ENCODE assay signal across 17 cellular contexts in the genomic region with DNA sequence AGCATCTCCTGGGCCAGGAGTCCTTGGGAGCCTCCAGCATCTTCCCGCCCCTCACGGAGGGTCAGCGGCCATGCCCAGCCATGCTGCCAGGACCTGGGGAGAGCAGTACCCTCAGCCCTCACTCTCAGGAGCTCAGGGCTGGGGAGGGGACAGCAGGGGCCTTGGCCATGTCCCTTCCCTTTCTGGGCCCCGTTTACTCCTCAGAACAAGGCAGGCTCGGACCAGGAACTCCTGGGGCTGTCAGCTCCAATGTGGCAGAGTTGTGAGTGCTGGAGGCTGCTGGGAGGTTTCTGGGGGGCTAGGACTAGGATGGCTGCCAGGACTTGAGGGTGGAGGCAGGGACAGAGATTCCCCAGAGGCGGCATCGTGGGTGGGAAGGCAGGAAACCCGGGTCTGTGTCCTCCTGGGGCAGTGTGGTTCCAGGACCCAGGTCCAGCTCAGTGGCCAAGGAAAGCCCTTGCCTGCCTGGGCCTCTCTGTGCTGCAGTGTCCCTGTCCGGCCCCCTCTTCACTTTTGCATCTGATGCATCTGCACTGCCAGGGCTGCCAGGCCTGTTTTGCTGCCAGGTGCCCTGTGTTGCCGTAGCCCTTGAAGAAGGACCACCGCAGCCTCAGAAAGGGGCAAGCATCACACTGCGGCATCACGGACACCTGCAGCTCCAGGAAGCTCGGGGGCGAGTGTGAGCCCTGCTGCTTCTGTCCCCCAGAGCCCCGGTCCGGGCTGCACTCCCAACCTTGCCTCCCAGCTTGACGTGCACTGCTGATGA.
DNase-seq lines count a peak whose midpoint lies in the region; ATAC-seq and TF ChIP-seq lines count a peak whose summit lies in the region.
"Had no signal": no experiment of that assay in that cellular context is flagged by ENCODE, and none has a peak within 500 bp of the region (broad histone marks: within the 10 kb centered on the region; RNA-seq: fewer than 3 reads in every experiment).

No MANE protein-coding gene starts in this region.

- H3K4ac ChIP-seq in neuronal stem cell (ENCODE audit: low read length) = no peak overlapping the region

- intact Hi-C loops in heart right ventricle (cut with DNase I) = loop anchor here in 1 of 10 donors (10.0 kb wide), 1 partner anchor 64 kb away; no protein-coding TSS in a partner anchor

- no peak overlapping the region for H3K4me3 Mint-ChIP-seq in endodermal cell
- H3K4me3 Mint-ChIP-seq: CD14-positive monocyte; CD4-positive, alpha-beta memory T cell had no signal

- no peak for ATAC-seq in heart right ventricle
- ATAC-seq: GM12878 had no signal

- H3K9me3 Mint-ChIP-seq in endodermal cell = no peaks in the 10 kb centered on the region
- H3K9me3 Mint-ChIP-seq: CD14-positive monocyte; CD4-positive, alpha-beta memory T cell had no signal

- H3K4me1 Mint-ChIP-seq in endodermal cell = no peaks in the 10 kb centered on the region
- H3K4me1 Mint-ChIP-seq: CD14-positive monocyte; CD4-positive, alpha-beta memory T cell had no signal

- H2BK5ac ChIP-seq in neuronal stem cell (ENCODE audit: low read length) = no peak overlapping the region

- H3K4me3 ChIP-seq in right atrium auricular region = no peak overlapping the region
- H3K4me3 ChIP-seq in heart right ventricle = no peak overlapping the region
- no peak overlapping the region for H3K4me3 ChIP-seq in endodermal cell (ENCODE audit: low read length)
- H3K4me3 ChIP-seq in neuronal stem cell (ENCODE audit: low read length in 2 of 2) = no peak overlapping the region
- H3K4me3 ChIP-seq: BLaER1, GM12878, HAP-1 had no signal

- H3K14ac ChIP-seq in neuronal stem cell (ENCODE audit: low read length) = no peak overlapping the region

- H4K91ac ChIP-seq in neuronal stem cell (ENCODE audit: low read depth, low read length, poor library complexity) = no peak overlapping the region

- TF ChIP-seq CTCF in right atrium auricular region (IDR thresholded peaks at IDR 0.05) = no peak
- TF ChIP-seq CTCF in heart right ventricle (IDR thresholded peaks at IDR 0.05) = no peak
- TF ChIP-seq CTCF in endodermal cell (conservative IDR thresholded peaks at IDR 0.05) = no peak

- H3K4me1 ChIP-seq in right atrium auricular region (peaks cover 0 to 5% of the 10 kb centered on the region in 2 donors), heart right ventricle (peaks cover 0 to 22% (median 7%) of the 10 kb centered on the region in 9 donors), endodermal cell (ENCODE audit: control insufficient read depth, insufficient read depth, low read length) (no peaks in the 10 kb centered on the region), neuronal stem cell (ENCODE audit: control insufficient read depth in 2 of 2, insufficient read depth in 1 of 2, low read depth in 1 of 2, low read length in 2 of 2) (no peaks in the 10 kb centered on the region)
- H3K4me1 ChIP-seq: HAP-1 had no signal

- H3K36me3 ChIP-seq in right atrium auricular region (no peaks in the 10 kb centered on the region), heart right ventricle (no peaks in the 10 kb centered on the region), endodermal cell (ENCODE audit: control insufficient read depth, insufficient read depth, low read length) (no peaks in the 10 kb centered on the region), neuronal stem cell (replicated peaks in 1 of 2; ENCODE audit: control insufficient read depth in 2 of 2, insufficient read depth in 2 of 2, low read length in 2 of 2) (no peaks in the 10 kb centered on the region)
- H3K36me3 ChIP-seq: BLaER1, HAP-1 had no signal

- no peak overlapping the region for H2BK12ac ChIP-seq in neuronal stem cell (ENCODE audit: low read length)

- peaks cover 1% of the 10 kb centered on the region for H3K27me3 Mint-ChIP-seq in endodermal cell (ENCODE audit: insufficient read depth)

- no peak overlapping the region for H4K8ac ChIP-seq in neuronal stem cell (ENCODE audit: low read depth, low read length)

- H3K18ac ChIP-seq in neuronal stem cell (ENCODE audit: low read length) = peak overlapping the region; percentile 64

- no peak overlapping the region for H2BK15ac ChIP-seq in neuronal stem cell (ENCODE audit: low read length)

- WGBS in heart right ventricle, 2 donors = 73 to 75% methylated on average over 18 of the region's 18 CpGs
- 89 to 96% methylated on average over 10 to 18 of the region's 18 CpGs for WGBS in endodermal cell (ENCODE audit: insufficient coverage in 1 of 2, insufficient read length in 1 of 2), 2 experiments
- WGBS in neuronal stem cell (ENCODE audit: extremely low coverage in 2 of 2, insufficient read length in 2 of 2, insufficient replicate concordance in 1 of 2), 2 donors = no CpG with 5 or more reads among the region's 18 CpGs

- H3K27me3 ChIP-seq in right atrium auricular region = no peaks in the 10 kb centered on the region
- H3K27me3 ChIP-seq in heart right ventricle = no peaks in the 10 kb centered on the region
- no peaks in the 10 kb centered on the region for H3K27me3 ChIP-seq in endodermal cell (ENCODE audit: control insufficient read depth, insufficient read depth, low read length, poor library complexity, severe bottlenecking)
- peaks cover 0 to 60% (median 0%) of the 10 kb centered on the region in 3 experiments for H3K27me3 ChIP-seq in neuronal stem cell (ENCODE audit: control insufficient read depth in 3 of 3, insufficient read depth in 3 of 3, low read depth in 1 of 3, low read length in 3 of 3)
- H3K27me3 ChIP-seq: BLaER1 had no signal

- DNase-seq in right atrium auricular region (ENCODE audit: low spot score) (peak; percentile 54), heart right ventricle (no peak), endodermal cell (peak; percentile 29), neuronal stem cell (ENCODE audit: low spot score) (no peak), germinal center (ENCODE audit: low spot score) (no peak)
- DNase-seq in stimulated activated CD4-positive, alpha-beta T cell treated with anti-CD3 and anti-CD28 coated beads, Interleukin-1b, Interleukin-23, amount 100 ng/mL, for 48 hours = no peak
- no peak for DNase-seq in activated CD4-positive, CD25-positive, alpha-beta regulatory T cell (lab: John Stamatoyannopoulos, UW)
- DNase-seq: 8988T; Calu3; CD4-positive, alpha-beta memory T cell; DMS79 treated with DMSO at 0.1 percent for 48 hours; GOT3 had no signal

- H3K23ac ChIP-seq in neuronal stem cell (ENCODE audit: low read depth, low read length, poor library complexity) = no peak overlapping the region

- H3K27ac ChIP-seq in right atrium auricular region = no peak overlapping the region
- no peak overlapping the region for H3K27ac ChIP-seq in heart right ventricle
- no peak overlapping the region for H3K27ac ChIP-seq in endodermal cell (ENCODE audit: low read depth, low read length)
- H3K27ac ChIP-seq in neuronal stem cell (replicated peaks; ENCODE audit: low read length) = no peak overlapping the region
- H3K27ac ChIP-seq: BLaER1, HL-60 had no signal

- no peak overlapping the region for H2AK5ac ChIP-seq in neuronal stem cell (ENCODE audit: low read depth, low read length)

- H3K4me2 ChIP-seq in neuronal stem cell (ENCODE audit: insufficient read depth, low read length, poor library complexity, severe bottlenecking) = no peak overlapping the region
- H3K4me2 ChIP-seq: BLaER1 had no signal

- no peak overlapping the region for H2BK120ac ChIP-seq in neuronal stem cell (ENCODE audit: low read depth, low read length)

- H3K9me3 ChIP-seq in right atrium auricular region = no peaks in the 10 kb centered on the region
- no peaks in the 10 kb centered on the region for H3K9me3 ChIP-seq in heart right ventricle
- H3K9me3 ChIP-seq in endodermal cell (ENCODE audit: control insufficient read depth, low read length) = no peaks in the 10 kb centered on the region
- no peaks in the 10 kb centered on the region for H3K9me3 ChIP-seq in neuronal stem cell (replicated peaks in 1 of 2; ENCODE audit: control insufficient read depth in 2 of 2, insufficient read depth in 1 of 2, low read depth in 1 of 2, low read length in 2 of 2)
- H3K9me3 ChIP-seq: BLaER1, HAP-1 had no signal

- H3K79me1 ChIP-seq in neuronal stem cell (ENCODE audit: low read depth, low read length) = no peaks in the 10 kb centered on the region

- H3K9ac ChIP-seq in endodermal cell (ENCODE audit: extremely low read depth, low read length, poor library complexity, severe bottlenecking) (no peak overlapping the region), neuronal stem cell (ENCODE audit: low read depth, low read length, poor library complexity) (no peak overlapping the region)
- H3K9ac ChIP-seq: BLaER1 had no signal

- no peaks in the 10 kb centered on the region for H3K36me3 Mint-ChIP-seq in endodermal cell (ENCODE audit: low read depth)
- H3K36me3 Mint-ChIP-seq: CD14-positive monocyte; CD4-positive, alpha-beta memory T cell had no signal

- no peak overlapping the region for H2AFZ ChIP-seq in neuronal stem cell (ENCODE audit: low read length)

- H3K27ac Mint-ChIP-seq in endodermal cell = no peak overlapping the region
- H3K27ac Mint-ChIP-seq: CD14-positive monocyte; CD4-positive, alpha-beta memory T cell had no signal

Comparison
In these comparisons a context has a peak if more than half of its experiments do, and no peak if none do; other contexts are left out.
1. DNase-seq: peak in right atrium auricular region (single experiment) and endodermal cell (single experiment); none in heart right ventricle (0 of 2), neuronal stem cell (single experiment), germinal center (single experiment), stimulated activated CD4-positive, alpha-beta T cell treated with anti-CD3 and anti-CD28 coated beads, Interleukin-1b, Interleukin-23, amount 100 ng/mL, for 48 hours (single experiment) and activated CD4-positive, CD25-positive, alpha-beta regulatory T cell (0 of 4).